Comparison of ENCODE assay signal across 11 cellular contexts in genomic region chr10:35341521-35341920, GRCh38. TPM values are rescaled to one million over a fixed set of nuclear protein-coding genes. Genes with fewer than 3 reads are reported as not detected.
DNase-seq lines count a peak whose midpoint lies in the region; ATAC-seq, FAIRE-seq and TF ChIP-seq lines count a peak whose summit lies in the region.
"Had no signal": no experiment of that assay in that cellular context is flagged by ENCODE, and none has a peak within 500 bp of the region (broad histone marks: within the 10 kb centered on the region; RNA-seq: fewer than 3 reads in every experiment).

No MANE protein-coding gene starts in this region.

- H3K27me3 Mint-ChIP-seq in immature natural killer cell (ENCODE audit: low read depth in 3 of 3), result peaks cover 0 to 4% (median 2%) of the 10 kb centered on the region in 3 donors

- no peaks in the 10 kb centered on the region for H3K9me3 Mint-ChIP-seq in immature natural killer cell

- intact Hi-C loops in kidney (cut with DNase I), result no loop called here
- intact Hi-C loops in head of caudate nucleus (cut with DNase I), result no loop called here

- TF ChIP-seq CTCF in kidney (IDR thresholded peaks at IDR 0.05; ENCODE audit: borderline replicate concordance, extremely low read depth, insufficient read depth), result no peak

- H3K36me3 Mint-ChIP-seq in immature natural killer cell, result no peaks in the 10 kb centered on the region

- peak overlapping the region; percentile 29 to 87 (median 78) for H3K27ac Mint-ChIP-seq in immature natural killer cell

- ATAC-seq in GM18858 (IDR thresholded peaks at IDR 0.05; ENCODE audit: unreplicated experiment) (peak; percentile 82), GM21528 (IDR thresholded peaks at IDR 0.05; ENCODE audit: low FRiP score, unreplicated experiment) (peak; percentile 82), HG03442 (IDR thresholded peaks at IDR 0.05; ENCODE audit: unreplicated experiment) (peak; percentile 67)
- ATAC-seq: gastroesophageal sphincter had no signal

- FAIRE-seq in kidney (lab: Jason Lieb, UNC), result no peak

- H3K4me1 Mint-ChIP-seq in immature natural killer cell, result peaks cover 69 to 84% of the 10 kb centered on the region in 2 donors

- H3K4me3 Mint-ChIP-seq in immature natural killer cell, result peak overlapping the region in 4 of 5 donors; percentile 30 to 58 (median 48)

- H3K4me1 ChIP-seq in kidney (ENCODE audit: control insufficient read depth in 1 of 2, insufficient read depth in 1 of 2, low read depth in 1 of 2, low read length in 2 of 2), result peaks cover 7 to 20% of the 10 kb centered on the region in 2 donors

- no peak overlapping the region for H3K9ac ChIP-seq in kidney (ENCODE audit: low read length in 2 of 2)

- H3K36me3 ChIP-seq in kidney (ENCODE audit: control insufficient read depth in 1 of 2, insufficient read depth in 2 of 2, low read length in 2 of 2), result no peaks in the 10 kb centered on the region
- H3K36me3 ChIP-seq: gastroesophageal sphincter had no signal

- H3K4me3 ChIP-seq in kidney (ENCODE audit: low read length in 2 of 2), result no peak overlapping the region
- H3K4me3 ChIP-seq: gastroesophageal sphincter had no signal

- DNase-seq in immature natural killer cell (peak; percentile 20 to 28 (median 24)), kidney (no peak), NCI-H146 (lab: John Stamatoyannopoulos, UW) (no peak), head of caudate nucleus (no peak), DMS 273 treated with DMSO at 0.1 percent for 48 hours (lab: John Stamatoyannopoulos, UW) (no peak)
- DNase-seq: NK-92 treated with Interleukin-12 subunit alpha and Interleukin-12 subunit beta, amount 100 ng/mL, for 24 hours; occipital lobe had no signal

- H3K9me3 ChIP-seq in kidney (ENCODE audit: control insufficient read depth in 1 of 2, low read length in 2 of 2), result no peaks in the 10 kb centered on the region
- H3K9me3 ChIP-seq: gastroesophageal sphincter had no signal

- peak overlapping the region in 1 of 2 donors; percentile 15 for H3K27ac ChIP-seq in kidney (ENCODE audit: low read depth in 2 of 2, low read length in 2 of 2)

RNA-seq across cellular contexts. Expression of gene CCNY, which starts 5.2 kb away (rescaled TPM):
- polyA plus RNA-seq in immature natural killer cell (10 to 100 TPM in 2 of 3 donors, 1 to 10 TPM in 1; 7.8 to 13.2 (median 12.4) TPM), kidney (ENCODE audit: insufficient read depth, low read depth, low replicate concordance) (45.6 TPM)
- total RNA-seq in kidney, result 77.2 TPM

Comparison
In these comparisons a context has a peak if more than half of its experiments do, and no peak if none do; other contexts are left out.
1. DNase-seq: peak in immature natural killer cell (3 of 3); none in kidney (single experiment), NCI-H146 (single experiment), head of caudate nucleus (0 of 42) and DMS 273 treated with DMSO at 0.1 percent for 48 hours (single experiment).
2. Peak in every context shown above with its lines, with median percentiles within 50 percentile points of each other: ATAC-seq.